In genomic region chr3:139557041-139557440, GRCh38 we compare ENCODE assay signal across 24 cellular contexts. TPM values are rescaled to one million over a fixed set of nuclear protein-coding genes. Genes with fewer than 3 reads are reported as not detected.
"Had no signal": no experiment of that assay in that cellular context is flagged by ENCODE, and none has a peak within 500 bp of the region (broad histone marks: within the 10 kb centered on the region; RNA-seq: fewer than 3 reads in every experiment).

No MANE protein-coding gene starts in this region.

- FAIRE-seq: endothelial cell of umbilical vein, frontal cortex, urothelium cell line had no signal

- H3K4me3 ChIP-seq: esophagus muscularis mucosa, hepatocyte, lower lobe of right lung, mucosa of descending colon, sigmoid colon, smooth muscle cell, stomach, suprapubic skin, tibial nerve had no signal

- ATAC-seq: left lobe of liver; lower lobe of right lung; mucosa of descending colon; stimulated activated memory B cell treated with anti-CD40 and anti-IgM and Interleukin-4, amounts not matched to agents 10 μg/mL and 1 μg/mL and 100 μg/mL, for 72 hours had no signal

- DNase-seq: activated gamma-delta T cell treated with Interleukin-2 at 50 U/mL for 16 hours; activated T-cell treated with anti-CD3 and anti-CD28 coated beads, Interleukin-2, amount 50 U/mL, for 1 hour; anterior cingulate cortex; central memory CD4-positive, alpha-beta T cell; effector memory CD4-positive, alpha-beta T cell; glutamatergic neuron; immature natural killer cell; lower lobe of right lung; mesendoderm; mucosa of descending colon; nucleus accumbens; sigmoid colon; stimulated activated CD4-positive, alpha-beta T cell treated with anti-CD3 and anti-CD28 coated beads, Interleukin-15, amount 100 ng/mL, for 24 hours; stomach had no signal

- H3K27ac ChIP-seq: esophagus muscularis mucosa, hepatocyte, lower lobe of right lung, sigmoid colon, stomach, suprapubic skin, tibial nerve had no signal

- H3K9me3 ChIP-seq: esophagus muscularis mucosa, lower lobe of right lung, mucosa of descending colon, sigmoid colon, stomach, suprapubic skin, tibial nerve had no signal

- H3K27me3 ChIP-seq: esophagus muscularis mucosa, hepatocyte, sigmoid colon, stomach, suprapubic skin, tibial nerve had no signal

- H3K4me1 ChIP-seq: lower lobe of right lung, sigmoid colon had no signal

- H3K36me3 ChIP-seq: lower lobe of right lung, sigmoid colon, suprapubic skin, tibial nerve had no signal

RNA-seq across cellular contexts. Expression of gene RBP1, which starts 17.5 kb away (rescaled TPM):
- polyA plus RNA-seq: immature natural killer cell had no signal
